In the genomic region with DNA sequence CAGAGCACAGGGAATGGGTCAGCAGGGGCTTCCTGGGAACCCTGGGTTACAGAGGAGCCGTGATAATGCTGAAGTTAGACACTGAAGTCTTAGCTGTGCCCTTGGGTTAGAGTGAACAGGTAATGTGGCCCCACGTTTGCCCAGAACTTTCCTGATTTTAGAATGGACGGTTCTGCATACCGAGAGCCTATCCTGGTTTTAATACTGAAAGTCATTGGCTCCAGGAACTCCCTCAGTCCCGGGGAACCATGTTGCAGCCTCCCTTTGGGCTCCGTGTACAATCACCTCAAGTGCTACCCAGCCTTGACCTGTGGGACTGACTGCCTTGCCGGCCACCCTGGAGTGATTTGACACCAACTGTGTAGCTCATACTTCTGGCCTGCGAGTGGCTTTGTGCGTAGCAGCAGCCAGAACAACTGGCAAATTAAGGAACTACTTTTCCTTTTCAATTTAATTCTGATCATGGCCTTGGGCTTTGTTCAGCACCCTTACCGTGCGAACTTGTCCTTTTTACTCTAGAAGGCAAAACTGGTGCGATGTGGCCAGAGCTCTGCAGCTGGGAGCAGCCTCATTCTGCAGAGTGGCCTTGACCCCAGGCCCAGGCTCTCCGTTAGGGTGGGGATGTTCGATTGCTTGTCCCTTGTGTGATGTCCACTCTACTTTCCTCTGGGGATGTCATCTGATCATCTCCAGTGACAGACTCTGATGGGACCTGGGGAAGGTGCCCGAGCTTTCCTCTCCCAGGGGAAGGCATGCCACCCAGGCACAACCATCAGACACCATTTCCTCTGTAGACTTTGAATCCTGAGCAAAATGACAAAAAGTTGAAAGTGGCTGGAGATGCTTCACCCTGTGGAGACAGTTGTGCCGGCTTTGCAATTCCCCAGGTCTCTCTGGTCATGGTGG, we compare ENCODE assay signal across 22 cellular contexts.
"Had no signal": no experiment of that assay in that cellular context is flagged by ENCODE, and none has a peak within 500 bp of the region (broad histone marks: within the 10 kb centered on the region; RNA-seq: fewer than 3 reads in every experiment).

No MANE protein-coding gene starts in this region.

- H3K27ac ChIP-seq: colonic mucosa, esophagus squamous epithelium, gastroesophageal sphincter, ovary, tibial artery, upper lobe of right lung had no signal

- H3K4me1 ChIP-seq: colonic mucosa, esophagus squamous epithelium, gastroesophageal sphincter, tibial artery, upper lobe of right lung had no signal

- H3K4me3 ChIP-seq: colonic mucosa, esophagus squamous epithelium, gastroesophageal sphincter, mucosa of descending colon, ovary, smooth muscle cell, tibial artery, upper lobe of right lung had no signal

- DNase-seq: caudate nucleus; colonic mucosa; effector memory CD4-positive, alpha-beta T cell; esophagus squamous epithelium; foreskin fibroblast; glutamatergic neuron; immature natural killer cell; kidney; left cardiac atrium; left ventricle myocardium superior; mesendoderm; mucosa of descending colon; ovary; right cardiac atrium; stimulated activated CD4-positive, alpha-beta T cell treated with anti-CD3 and anti-CD28 coated beads, Interleukin-4, amount 100 ng/mL, for 1 hour; stimulated activated CD8-positive, alpha-beta memory T cell treated with anti-CD3 and anti-CD28 coated beads, Interleukin-4, amount 100 ng/mL, for 48 hours; tibial artery; upper lobe of right lung had no signal

- ATAC-seq: gastroesophageal sphincter; left cardiac atrium; left ventricle myocardium superior; mucosa of descending colon; naive thymus-derived CD8-positive, alpha-beta T cell; right cardiac atrium; stimulated activated effector memory CD8-positive, alpha-beta T cell treated with anti-CD3 and anti-CD28 coated beads, Interleukin-12 subunit alpha, Interleukin-12 subunit beta, amount 100 ng/mL, for 72 hours had no signal

- H3K27me3 ChIP-seq: colonic mucosa, esophagus squamous epithelium, ovary, tibial artery, upper lobe of right lung had no signal

- H3K9me3 ChIP-seq: colonic mucosa, ovary, tibial artery, upper lobe of right lung had no signal

- H3K36me3 ChIP-seq: colonic mucosa, esophagus squamous epithelium, gastroesophageal sphincter, ovary, tibial artery, upper lobe of right lung had no signal
